31 cellular contexts compared by ENCODE assay signal in the genomic region with DNA sequence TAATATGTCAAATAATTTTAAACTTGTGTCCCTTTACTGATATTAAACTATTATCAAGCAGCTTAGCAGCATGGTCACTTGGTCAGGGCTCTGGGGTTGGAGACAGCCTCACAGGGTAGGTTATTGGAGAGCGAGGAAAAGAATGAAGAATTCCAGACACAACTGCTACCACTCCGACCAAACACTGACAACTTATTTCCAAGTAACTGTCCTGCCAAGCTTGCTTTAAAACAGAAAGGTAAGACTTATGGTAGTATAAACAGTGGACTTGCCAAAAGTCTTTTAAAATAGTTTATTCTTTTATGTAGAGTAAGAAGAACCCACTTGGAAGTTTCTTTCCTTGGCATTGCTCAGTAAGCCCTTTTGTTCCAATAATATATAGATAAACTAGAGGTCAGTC.
"Had no signal": no experiment of that assay in that cellular context is flagged by ENCODE, and none has a peak within 500 bp of the region (broad histone marks: within the 10 kb centered on the region; RNA-seq: fewer than 3 reads in every experiment).

No MANE protein-coding gene starts in this region.

- H3K27me3 ChIP-seq: body of pancreas had no signal

- H3K4me3 ChIP-seq: body of pancreas had no signal

- H3K4me1 ChIP-seq: body of pancreas had no signal

- H3K27ac ChIP-seq: body of pancreas, KMS-11, VCaP had no signal

- DNase-seq: activated B cell treated with CpG ODN at 0.5 μM for 24 hours; activated CD4-positive, alpha-beta memory T cell treated with anti-CD3 and anti-CD28 coated beads for 36 hours; activated CD4-positive, alpha-beta T cell treated with anti-CD3 and anti-CD28 coated beads for 4 hours; activated CD4-positive, alpha-beta T cell treated with anti-CD3 and anti-CD28 coated beads, Interleukin-2, amount 50 U/mL, for 1 hour; activated CD4-positive, CD25-positive, alpha-beta regulatory T cell treated with anti-CD3 and anti-CD28 coated beads, Interleukin-2, amount 50 U/mL, for 72 hours; activated CD8-positive, alpha-beta memory T cell treated with anti-CD3 and anti-CD28 coated beads, Interleukin-2, amount 10 ng/mL, durations not matched to agents 7 days and 5 days; activated CD8-positive, alpha-beta memory T cell treated with anti-CD3 and anti-CD28 coated beads, Interleukin-2, amount 50 U/mL, for 48 hours; activated effector memory CD4-positive, alpha-beta T cell treated with Interleukin-2 at 50 U/mL for 16 hours; activated naive CD4-positive, alpha-beta T cell treated with anti-CD3 and anti-CD28 coated beads, Interleukin-2, amount 10 ng/mL, durations not matched to agents 7 days and 5 days; activated naive CD8-positive, alpha-beta T cell treated with anti-CD3 and anti-CD28 coated beads, Interleukin-2, amount 50 U/mL, for 24 hours; activated T-cell treated with anti-CD3 and anti-CD28 coated beads, Interleukin-2, amount 50 U/mL, for 48 hours; anterior cingulate cortex; body of pancreas; caudate nucleus; MM.1S; MV-4-11; NCI-H1092; NCI-H1436 treated with DMSO at 0.1 percent for 48 hours; NCI-H1694 treated with DMSO at 0.1 percent for 48 hours; NCI-H2029; NCI-H345; NCI-H524 treated with DMSO at 0.1 percent for 48 hours; NCI-H748 treated with DMSO at 0.1 percent for 48 hours; NK-92 treated with Interleukin-12 subunit alpha and Interleukin-12 subunit beta, amount 100 ng/mL, for 24 hours; Right ventricle myocardium superior; SW 1271; T-helper 1 cell; T-helper 2 cell; T-helper 9 cell had no signal

- H3K9me3 ChIP-seq: body of pancreas had no signal

- H3K4me2 ChIP-seq: KMS-11 had no signal
